ENCODE assay signal across 9 cellular contexts in the genomic region with DNA sequence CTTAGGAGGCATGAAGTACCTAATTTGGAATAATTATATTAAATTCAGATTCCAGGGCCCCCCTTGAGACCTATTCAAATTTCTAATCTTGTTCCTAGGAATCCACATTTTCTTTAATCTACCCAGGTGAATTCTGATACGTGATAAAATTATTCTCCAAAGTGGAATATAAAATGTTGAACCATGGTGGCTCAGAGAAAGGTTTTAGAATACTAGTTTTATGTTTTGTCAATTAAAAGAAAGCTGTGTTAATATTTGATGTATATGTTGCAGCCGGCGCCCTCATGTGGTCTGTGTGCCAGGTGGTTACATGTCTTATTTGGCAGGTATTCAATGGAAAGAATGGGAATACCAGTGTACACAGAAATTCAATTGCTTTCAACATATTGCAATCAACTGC.
DNase-seq lines count a peak whose midpoint lies in the region; ATAC-seq and TF ChIP-seq lines count a peak whose summit lies in the region.
"Had no signal": no experiment of that assay in that cellular context is flagged by ENCODE, and none has a peak within 500 bp of the region (broad histone marks: within the 10 kb centered on the region; RNA-seq: fewer than 3 reads in every experiment).

No MANE protein-coding gene starts in this region.

- peak; percentile 46; the same call in 1 of the 2 replicates for ATAC-seq in HCT116
- no peak for ATAC-seq in GM21381 (IDR thresholded peaks at IDR 0.05; ENCODE audit: unreplicated experiment)
- ATAC-seq in GM19324 (IDR thresholded peaks at IDR 0.05; ENCODE audit: low FRiP score, unreplicated experiment): no peak

- H3K9me2 ChIP-seq in HCT116 (ENCODE audit: insufficient read depth): no peaks in the 10 kb centered on the region

- no peak overlapping the region for H2AFZ ChIP-seq in HCT116 (ENCODE audit: low read depth, low read length, poor library complexity, severe bottlenecking)

- H3K27ac ChIP-seq in HCT116 (ENCODE audit: low read depth, low read length) (no peak overlapping the region), RWPE1 (no peak overlapping the region)

- no peak overlapping the region for H3K4me2 ChIP-seq in HCT116 (ENCODE audit: low read length)

- H3K9ac ChIP-seq in HCT116 (ENCODE audit: low read length): no peak overlapping the region

- TF ChIP-seq CTCF in AG04449 (IDR thresholded peaks at IDR 0.05; ENCODE audit: insufficient read depth, low read length, missing control alignments) (peak; percentile 10), HCT116 (IDR thresholded peaks at IDR 0.05 in 2 of 3, conservative IDR thresholded peaks at IDR 0.05 in 1 of 3; ENCODE audit: borderline replicate concordance in 1 of 3, insufficient read depth in 1 of 3, low read depth in 2 of 3, low read length in 2 of 3) (peak; percentile 19 to 60 (median 47); a peak in 5 of 6 replicates), RWPE1 (conservative IDR thresholded peaks at IDR 0.05; ENCODE audit: low read depth) (peak; percentile 52)

- H3K36me3 ChIP-seq in HCT116 (ENCODE audit: control insufficient read depth in 1 of 2, insufficient read depth in 2 of 2, low read length in 2 of 2): no peaks in the 10 kb centered on the region

- BruUV-seq in HCT116 (replicated peaks; lab: Mats Ljungman, UMichigan): no TSS peak

- intact Hi-C loops in HCT116 (cut with micrococcal nuclease): loop anchor here (5.0 kb wide), 1 partner anchor 194 kb away; no protein-coding TSS in a partner anchor

- no peaks in the 10 kb centered on the region for H3K79me2 ChIP-seq in HCT116 (ENCODE audit: insufficient read depth, low read length)

- no peaks in the 10 kb centered on the region for H3K9me3 ChIP-seq in HCT116 (ENCODE audit: control insufficient read depth in 1 of 2, insufficient read depth in 1 of 2, low read depth in 1 of 2, low read length in 2 of 2)

- H3K4me3 ChIP-seq in AG04449 (ENCODE audit: low read depth, low read length) (no peak overlapping the region), HCT116 (replicated peaks in 1 of 2; ENCODE audit: low read depth in 1 of 2, low read length in 2 of 2) (no peak overlapping the region)

- H3K27me3 ChIP-seq in HCT116 (ENCODE audit: insufficient read depth, low read length): no peaks in the 10 kb centered on the region

- DNase-seq in AG04449 (ENCODE audit: low read depth, low spot score) (no peak), HCT116 (ENCODE audit: low read depth, low spot score) (peak; percentile 27), RWPE1 (ENCODE audit: low spot score) (peak; percentile 18), foreskin melanocyte (peak; percentile 2), germinal center (ENCODE audit: low spot score) (no peak), GOT3 (lab: John Stamatoyannopoulos, UW) (no peak)
- DNase-seq: activated naive CD4-positive, alpha-beta T cell treated with anti-CD3 and anti-CD28 coated beads, Interleukin-2, amount 50 U/mL, for 16 hours had no signal

- RAD21 ChIA-PET in HCT116 (lab: Charles Lee; ENCODE audit: low non-redundant PET in 1 of 2, low total read pairs in 2 of 2, uncharacterized antibody in 2 of 2, unreplicated experiment in 2 of 2): interaction anchor here in 1 of 2 experiments (0.6 kb wide), 1 partner anchor 1045 kb away, joined by 3 read pairs; no protein-coding TSS in a partner anchor

- H4K20me1 ChIP-seq in HCT116 (ENCODE audit: insufficient read depth): no peaks in the 10 kb centered on the region

- POLR2A ChIA-PET in AG04449 (lab: Yijun Ruan, JAX): no interaction called here
- POLR2A ChIA-PET in HCT116 (lab: Charles Lee): no interaction called here
- POLR2A ChIA-PET in RWPE1 (lab: Yijun Ruan, JAX; ENCODE audit: low non-redundant PET): no interaction called here

- TF ChIP-seq POLR2A in HCT116 (IDR thresholded peaks at IDR 0.05; ENCODE audit: borderline replicate concordance, extremely low read depth, insufficient read depth, insufficient read length): no peak

- no peaks in the 10 kb centered on the region for H3K4me1 ChIP-seq in HCT116 (ENCODE audit: control insufficient read depth in 1 of 2, insufficient read depth in 2 of 2, low read length in 2 of 2)

- CTCF ChIA-PET in AG04449 (lab: Yijun Ruan, JAX): interaction anchor here (0.8 to 2.1 kb wide), 6 partner anchors 13 to 193 kb away, joined by 3 to 8 read pairs (median 4); no protein-coding TSS in a partner anchor
- CTCF ChIA-PET in HCT116 (lab: Charles Lee): interaction anchor here (1.3 to 1.5 kb wide), 2 partner anchors 14 to 193 kb away, joined by 4 to 5 read pairs; no protein-coding TSS in a partner anchor
- CTCF ChIA-PET in RWPE1 (lab: Yijun Ruan, JAX): no interaction called here

- peak; percentile 58 for TF ChIP-seq RAD21 in HCT116 (IDR thresholded peaks at IDR 0.05; ENCODE audit: low read depth)

TF ChIP-seq in HCT116, 20 proteins besides CTCF, POLR2A, EP300 and RAD21:
- TF ChIP-seq ELF1 (IDR thresholded peaks at IDR 0.05; ENCODE audit: borderline replicate concordance, low read depth) (no peak), ZNF274 (IDR thresholded peaks at IDR 0.05; ENCODE audit: low read depth, low read length) (no peak), CEBPB (IDR thresholded peaks at IDR 0.05; ENCODE audit: low read depth) (no peak), CBX3 (IDR thresholded peaks at IDR 0.05; ENCODE audit: low read depth) (no peak), SIN3A (IDR thresholded peaks at IDR 0.05; ENCODE audit: low read depth) (no peak), YY1 (IDR thresholded peaks at IDR 0.05; ENCODE audit: extremely low read depth, insufficient replicate concordance, low read depth, low read length) (no peak), TCF7L2 (IDR thresholded peaks at IDR 0.05; ENCODE audit: borderline replicate concordance, extremely low read depth, insufficient read depth, insufficient read length) (no peak), SP1 (IDR thresholded peaks at IDR 0.05; ENCODE audit: low read depth) (no peak), EGR1 (IDR thresholded peaks at IDR 0.05; ENCODE audit: low read depth) (no peak), JUND (IDR thresholded peaks at IDR 0.05) (no peak), EZH2phosphoT487 (IDR thresholded peaks at IDR 0.05; ENCODE audit: borderline replicate concordance) (no peak)
- TF ChIP-seq, protein P1, sequence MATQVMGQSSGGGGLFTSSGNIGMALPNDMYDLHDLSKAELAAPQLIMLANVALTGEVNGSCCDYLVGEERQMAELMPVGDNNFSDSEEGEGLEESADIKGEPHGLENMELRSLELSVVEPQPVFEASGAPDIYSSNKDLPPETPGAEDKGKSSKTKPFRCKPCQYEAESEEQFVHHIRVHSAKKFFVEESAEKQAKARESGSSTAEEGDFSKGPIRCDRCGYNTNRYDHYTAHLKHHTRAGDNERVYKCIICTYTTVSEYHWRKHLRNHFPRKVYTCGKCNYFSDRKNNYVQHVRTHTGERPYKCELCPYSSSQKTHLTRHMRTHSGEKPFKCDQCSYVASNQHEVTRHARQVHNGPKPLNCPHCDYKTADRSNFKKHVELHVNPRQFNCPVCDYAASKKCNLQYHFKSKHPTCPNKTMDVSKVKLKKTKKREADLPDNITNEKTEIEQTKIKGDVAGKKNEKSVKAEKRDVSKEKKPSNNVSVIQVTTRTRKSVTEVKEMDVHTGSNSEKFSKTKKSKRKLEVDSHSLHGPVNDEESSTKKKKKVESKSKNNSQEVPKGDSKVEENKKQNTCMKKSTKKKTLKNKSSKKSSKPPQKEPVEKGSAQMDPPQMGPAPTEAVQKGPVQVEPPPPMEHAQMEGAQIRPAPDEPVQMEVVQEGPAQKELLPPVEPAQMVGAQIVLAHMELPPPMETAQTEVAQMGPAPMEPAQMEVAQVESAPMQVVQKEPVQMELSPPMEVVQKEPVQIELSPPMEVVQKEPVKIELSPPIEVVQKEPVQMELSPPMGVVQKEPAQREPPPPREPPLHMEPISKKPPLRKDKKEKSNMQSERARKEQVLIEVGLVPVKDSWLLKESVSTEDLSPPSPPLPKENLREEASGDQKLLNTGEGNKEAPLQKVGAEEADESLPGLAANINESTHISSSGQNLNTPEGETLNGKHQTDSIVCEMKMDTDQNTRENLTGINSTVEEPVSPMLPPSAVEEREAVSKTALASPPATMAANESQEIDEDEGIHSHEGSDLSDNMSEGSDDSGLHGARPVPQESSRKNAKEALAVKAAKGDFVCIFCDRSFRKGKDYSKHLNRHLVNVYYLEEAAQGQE (IDR thresholded peaks at IDR 0.05; ENCODE audit: low read depth): no peak
- TF ChIP-seq, protein P2, sequence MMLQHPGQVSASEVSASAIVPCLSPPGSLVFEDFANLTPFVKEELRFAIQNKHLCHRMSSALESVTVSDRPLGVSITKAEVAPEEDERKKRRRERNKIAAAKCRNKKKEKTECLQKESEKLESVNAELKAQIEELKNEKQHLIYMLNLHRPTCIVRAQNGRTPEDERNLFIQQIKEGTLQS (IDR thresholded peaks at IDR 0.05): no peak
TF ChIP-seq in HCT116: peak in this region for 0.

Comparison
In these comparisons a context has a peak if more than half of its experiments do, and no peak if none do; other contexts are left out.
1. DNase-seq: peak in HCT116 (single experiment), RWPE1 (single experiment) and foreskin melanocyte (single experiment); none in AG04449 (single experiment), germinal center (single experiment) and GOT3 (single experiment).
2. Peak in every context shown above with its lines, with median percentiles within 50 percentile points of each other: CTCF ChIP-seq.